Comparison of ENCODE assay signal across 8 cellular contexts in genomic region chr3:177050466-177051237, GRCh38.
DNase-seq lines count a peak whose midpoint lies in the region; ATAC-seq and TF ChIP-seq lines count a peak whose summit lies in the region.

No MANE protein-coding gene starts in this region.

- no peak for DNase-seq in CD4-positive, alpha-beta T cell
- DNase-seq in NCI-H1105 (lab: John Stamatoyannopoulos, UW): peak; percentile 66
- DNase-seq in T-helper 17 cell: no peak
- DNase-seq in foreskin fibroblast: peak; percentile 20 to 69
- peak; percentile 70 for DNase-seq in putamen (ENCODE audit: low spot score)
- no peak for DNase-seq in WTC11 (ENCODE audit: low spot score)

- H3K4me3 Mint-ChIP-seq in CD4-positive, alpha-beta T cell: no peak overlapping the region
- no peak overlapping the region for H3K4me3 Mint-ChIP-seq in T-helper 17 cell
- H3K4me3 Mint-ChIP-seq in WTC11: no peak overlapping the region

- H3K9me3 Mint-ChIP-seq in CD4-positive, alpha-beta T cell: no peaks in the 10 kb centered on the region
- H3K9me3 Mint-ChIP-seq in WTC11: no peaks in the 10 kb centered on the region

- peaks cover 22% of the 10 kb centered on the region for H3K4me1 Mint-ChIP-seq in CD4-positive, alpha-beta T cell (ENCODE audit: low read depth)
- H3K4me1 Mint-ChIP-seq in T-helper 17 cell: peaks cover 11% of the 10 kb centered on the region
- H3K4me1 Mint-ChIP-seq in WTC11: peaks cover 43% of the 10 kb centered on the region

- H3K27me3 ChIP-seq in CD4-positive, alpha-beta T cell (ENCODE audit: control insufficient read depth, insufficient read depth, low read length): no peaks in the 10 kb centered on the region

- no peaks in the 10 kb centered on the region for H3K9me3 ChIP-seq in CD4-positive, alpha-beta T cell (ENCODE audit: control insufficient read depth, low read length)
- no peaks in the 10 kb centered on the region for H3K9me3 ChIP-seq in T-helper 17 cell (ENCODE audit: control insufficient read depth, low read length, poor library complexity, severe bottlenecking)

- peak; percentile 75 for TF ChIP-seq CTCF in CD4-positive, alpha-beta T cell (IDR thresholded peaks at IDR 0.05)
- TF ChIP-seq CTCF in foreskin fibroblast (IDR thresholded peaks at IDR 0.05; ENCODE audit: low read depth, low read length): peak; percentile 38
- TF ChIP-seq CTCF in WTC11 (IDR thresholded peaks at IDR 0.05): no peak

- H3K27ac ChIP-seq in CD4-positive, alpha-beta T cell (ENCODE audit: low read depth, low read length): no peak overlapping the region

- peak overlapping the region; percentile 70 for H3K27ac Mint-ChIP-seq in CD4-positive, alpha-beta T cell
- H3K27ac Mint-ChIP-seq in T-helper 17 cell (no peak overlapping the region), WTC11 (no peak overlapping the region)

- no peak overlapping the region for H3K4me3 ChIP-seq in foreskin fibroblast (ENCODE audit: low read depth in 1 of 2, low read length in 2 of 2)

- H3K36me3 Mint-ChIP-seq in CD4-positive, alpha-beta T cell (ENCODE audit: low read depth): peaks cover 58% of the 10 kb centered on the region
- peaks cover 8% of the 10 kb centered on the region for H3K36me3 Mint-ChIP-seq in T-helper 17 cell (ENCODE audit: low read depth)
- H3K36me3 Mint-ChIP-seq in WTC11: peaks cover 39% of the 10 kb centered on the region

- peak; percentile 93 for ATAC-seq in CD4-positive, alpha-beta T cell (ENCODE audit: poor library complexity)
- peak; percentile 76 for ATAC-seq in GM19372 (IDR thresholded peaks at IDR 0.05; ENCODE audit: low read depth, unreplicated experiment)
- ATAC-seq in T-helper 17 cell: peak; percentile 86
- no peak for ATAC-seq in HG03045 (IDR thresholded peaks at IDR 0.05; ENCODE audit: unreplicated experiment)
- ATAC-seq in WTC11: no peak; the same call in 1 of the 2 replicates

- POLR2A ChIA-PET in CD4-positive, alpha-beta T cell (lab: Charles Lee): interaction anchor here (0.6 to 8.6 kb wide), 8 partner anchors 68 to 1401 kb away, joined by 3 to 82 read pairs (median 4); partner anchors contain the start of gene TBL1XR1
- POLR2A ChIA-PET in WTC11 (lab: Charles Lee): interaction anchor here (0.6 to 1.0 kb wide), 3 partner anchors 214 to 992 kb away, joined by 3 read pairs; no protein-coding TSS in a partner anchor

- intact Hi-C loops in CD4-positive, alpha-beta T cell (cut with DNase I, micrococcal nuclease): loop anchor here (1.0 to 10.0 kb wide), 8 partner anchors 146 to 1335 kb away; partner anchors contain the start of gene TBL1XR1 (in 2 of the 2)

- H3K27me3 Mint-ChIP-seq in CD4-positive, alpha-beta T cell: no peaks in the 10 kb centered on the region
- H3K27me3 Mint-ChIP-seq in T-helper 17 cell: no peaks in the 10 kb centered on the region
- H3K27me3 Mint-ChIP-seq in WTC11 (ENCODE audit: low read depth): no peaks in the 10 kb centered on the region

- CTCF ChIA-PET in CD4-positive, alpha-beta T cell (lab: Charles Lee): interaction anchor here (0.6 to 3.0 kb wide), 16 partner anchors 9 to 1501 kb away, joined by 3 to 25 read pairs (median 4); partner anchors contain the start of gene TBL1XR1
- CTCF ChIA-PET in WTC11 (lab: Charles Lee): interaction anchor here (0.6 to 1.5 kb wide), 8 partner anchors 80 to 1121 kb away, joined by 3 to 4 read pairs (median 4); partner anchors contain the start of gene TBL1XR1

TF ChIP-seq in WTC11, 78 proteins besides CTCF, POLR2A, EP300 and RAD21:
- TF ChIP-seq IRF2 (CRISPR knock-in tag; IDR thresholded peaks at IDR 0.05; ENCODE audit: borderline replicate concordance, low read depth): no peak
- TF ChIP-seq ELF4 (CRISPR knock-in tag; IDR thresholded peaks at IDR 0.05; ENCODE audit: low read depth): no peak
- no peak for TF ChIP-seq PREB (CRISPR knock-in tag; IDR thresholded peaks at IDR 0.05; ENCODE audit: borderline replicate concordance)
- no peak for TF ChIP-seq KAT7 (CRISPR knock-in tag; IDR thresholded peaks at IDR 0.05; ENCODE audit: borderline replicate concordance)
- no peak for TF ChIP-seq ETV6 (CRISPR knock-in tag; IDR thresholded peaks at IDR 0.05)
- no peak for TF ChIP-seq ERG (CRISPR knock-in tag; IDR thresholded peaks at IDR 0.05)
- TF ChIP-seq ZNF423 (CRISPR knock-in tag; IDR thresholded peaks at IDR 0.05): no peak
- no peak for TF ChIP-seq NFATC4 (CRISPR knock-in tag; IDR thresholded peaks at IDR 0.05)

Comparison
In these comparisons a context has a peak if more than half of its experiments do, and no peak if none do; other contexts are left out.
1. ATAC-seq: peak in CD4-positive, alpha-beta T cell (single experiment), GM19372 (single experiment) and T-helper 17 cell (single experiment); none in HG03045 (single experiment) and WTC11 (single experiment).
2. DNase-seq: peak in NCI-H1105 (single experiment), foreskin fibroblast (2 of 2) and putamen (single experiment); none in CD4-positive, alpha-beta T cell (0 of 10), T-helper 17 cell (0 of 3) and WTC11 (single experiment).